In genomic region chr12:47085815-47086252, GRCh38 we compare ENCODE assay signal across 8 cellular contexts. TPM values are rescaled to one million over a fixed set of nuclear protein-coding genes. Genes with fewer than 3 reads are reported as not detected.
DNase-seq lines count a peak whose midpoint lies in the region; ATAC-seq and TF ChIP-seq lines count a peak whose summit lies in the region.

No MANE protein-coding gene starts in this region.

- H3K4me1 Mint-ChIP-seq in CD8-positive, alpha-beta T cell (ENCODE audit: low read depth), result peaks cover 67% of the 10 kb centered on the region

- H3K27ac Mint-ChIP-seq in CD8-positive, alpha-beta T cell, result peak overlapping the region; percentile 49

- POLR2A ChIA-PET in CD8-positive, alpha-beta T cell (lab: Charles Lee), result interaction anchor here (0.9 to 1.5 kb wide), 3 partner anchors 54 to 129 kb away, joined by 3 read pairs; no protein-coding TSS in a partner anchor

- peaks cover 3% of the 10 kb centered on the region for H3K9me3 ChIP-seq in CD8-positive, alpha-beta T cell (ENCODE audit: low read length)
- H3K9me3 ChIP-seq in SJCRH30 (replicated peaks) (no peaks in the 10 kb centered on the region), mucosa of descending colon (no peaks in the 10 kb centered on the region)

- CTCF ChIA-PET in CD8-positive, alpha-beta T cell (lab: Charles Lee), result interaction anchor here (1.4 kb wide), 2 partner anchors 312 to 322 kb away, joined by 3 read pairs; no protein-coding TSS in a partner anchor

- H3K36me3 Mint-ChIP-seq in CD8-positive, alpha-beta T cell, result peaks cover 7% of the 10 kb centered on the region

- no peak overlapping the region for H3K27ac ChIP-seq in CD8-positive, alpha-beta T cell (ENCODE audit: low read depth, low read length)
- H3K27ac ChIP-seq in SJCRH30, result peak overlapping the region; percentile 76

- no peaks in the 10 kb centered on the region for H3K27me3 ChIP-seq in CD8-positive, alpha-beta T cell (ENCODE audit: insufficient read depth, low read length)
- no peaks in the 10 kb centered on the region for H3K27me3 ChIP-seq in SJCRH30

- no peak for TF ChIP-seq CTCF in CD8-positive, alpha-beta T cell (IDR thresholded peaks at IDR 0.05)
- TF ChIP-seq CTCF in astrocyte of the spinal cord (IDR thresholded peaks at IDR 0.05; ENCODE audit: low read depth, low read length), result no peak
- no peak for TF ChIP-seq CTCF in mucosa of descending colon (IDR thresholded peaks at IDR 0.05)

- H3K4me3 ChIP-seq in CD8-positive, alpha-beta T cell (ENCODE audit: low read depth, low read length), result no peak overlapping the region
- H3K4me3 ChIP-seq in SJCRH30 (no peak overlapping the region), astrocyte of the spinal cord (ENCODE audit: low read depth, low read length) (no peak overlapping the region), mucosa of descending colon (no peak overlapping the region)

- H3K36me3 ChIP-seq in CD8-positive, alpha-beta T cell (ENCODE audit: insufficient read depth, low read length), result no peaks in the 10 kb centered on the region
- no peaks in the 10 kb centered on the region for H3K36me3 ChIP-seq in SJCRH30
- H3K36me3 ChIP-seq in mucosa of descending colon (ENCODE audit: low read depth), result no peaks in the 10 kb centered on the region

- peak in 5 of 7 experiments; percentile 34 to 62 (median 41) for DNase-seq in CD8-positive, alpha-beta T cell
- DNase-seq in SJCRH30 (peak; percentile 49 to 71), astrocyte of the spinal cord (ENCODE audit: low read depth, low spot score) (peak; percentile 80), mucosa of descending colon (peak in 1 of 3 donors; percentile 31), sciatic nerve (ENCODE audit: low spot score) (no peak)

- no peaks in the 10 kb centered on the region for H3K27me3 Mint-ChIP-seq in CD8-positive, alpha-beta T cell (ENCODE audit: low read depth)

- peak; percentile 88 for ATAC-seq in CD8-positive, alpha-beta T cell
- ATAC-seq in HG03060 (IDR thresholded peaks at IDR 0.05; ENCODE audit: low read depth, unreplicated experiment), result peak; percentile 72
- peak; percentile 81 for ATAC-seq in mucosa of descending colon
- no peak for ATAC-seq in HG02610 (IDR thresholded peaks at IDR 0.05; ENCODE audit: unreplicated experiment)
- ATAC-seq in sciatic nerve, result no peak
- no peak for ATAC-seq in HG03342 (IDR thresholded peaks at IDR 0.05; ENCODE audit: unreplicated experiment)

- in situ Hi-C loops in astrocyte of the spinal cord (cut with HindIII; ENCODE audit: low sequenced_read_pairs), result no loop called here

- peaks cover 50% of the 10 kb centered on the region for H3K4me1 ChIP-seq in CD8-positive, alpha-beta T cell (ENCODE audit: insufficient read depth, low read length)
- peaks cover 62% of the 10 kb centered on the region for H3K4me1 ChIP-seq in SJCRH30
- H3K4me1 ChIP-seq in mucosa of descending colon (ENCODE audit: low read depth), result no peaks in the 10 kb centered on the region

- peaks cover 10% of the 10 kb centered on the region for H3K9me3 Mint-ChIP-seq in CD8-positive, alpha-beta T cell

- intact Hi-C loops in CD8-positive, alpha-beta T cell (cut with DNase I, micrococcal nuclease), result loop anchor here in 1 of 2 experiments (2.0 kb wide), 1 partner anchor 133 kb away; no protein-coding TSS in a partner anchor
- intact Hi-C loops in mucosa of descending colon (cut with DNase I, micrococcal nuclease), result no loop called here
- intact Hi-C loops in sciatic nerve (cut with DNase I), result no loop called here

- peak overlapping the region; percentile 3 for H3K4me3 Mint-ChIP-seq in CD8-positive, alpha-beta T cell

RNA-seq across cellular contexts. Expression of gene AMIGO2, which starts 6.1 kb away (rescaled TPM):
- total RNA-seq in CD8-positive, alpha-beta T cell, result 10 to 100 TPM; 12.5 to 13.5 TPM
- 4.3 and 4.4 TPM in 2 replicates for total RNA-seq in SJCRH30 (2014; rRNA removed; shearing (Covaris generic))
- total RNA-seq in mucosa of descending colon (10 to 100 TPM in 1 of 3 donors, 1 to 10 TPM in 2; 3.5 to 39.3 (median 4.8) TPM), sciatic nerve (5.3 TPM)

RNA-seq across cellular contexts. Expression of gene PCED1B, which starts 6.4 kb away (rescaled TPM):
- 10 to 100 TPM; 32.9 to 33.7 TPM for total RNA-seq in CD8-positive, alpha-beta T cell
- total RNA-seq in SJCRH30 (2014; rRNA removed; shearing (Covaris generic)), result 0.13 TPM in 1 of 2 replicates, not detected in the other
- total RNA-seq in mucosa of descending colon (1 to 10 TPM; 2.2 to 4.7 (median 2.9) TPM), sciatic nerve (5.0 TPM)

Comparison
In these comparisons a context has a peak if more than half of its experiments do, and no peak if none do; other contexts are left out.
1. ATAC-seq: peak in CD8-positive, alpha-beta T cell (single experiment), HG03060 (single experiment) and mucosa of descending colon (single experiment); none in HG02610 (single experiment), sciatic nerve (single experiment) and HG03342 (single experiment).